ENCODE assay signal across 8 cellular contexts in the genomic region with DNA sequence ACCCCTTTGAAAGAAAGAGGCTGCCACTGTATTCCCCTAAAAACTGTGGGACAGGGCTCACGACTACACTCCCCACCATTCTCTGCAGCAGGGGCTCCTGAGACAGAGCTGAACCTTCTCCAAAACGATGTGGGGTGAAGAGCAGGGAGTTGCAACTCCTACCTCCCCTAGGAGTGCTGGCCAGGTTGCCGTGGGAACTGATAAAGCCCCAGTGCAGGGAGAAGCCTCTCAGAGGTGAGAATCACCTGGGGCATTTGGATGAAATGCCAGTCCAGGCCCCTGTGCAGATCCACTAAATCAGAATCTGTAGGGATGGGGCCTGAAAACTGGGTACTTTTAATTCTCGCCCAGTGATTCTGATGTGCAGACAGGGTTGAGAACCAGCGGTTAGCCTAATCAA. TPM values are rescaled to one million over a fixed set of nuclear protein-coding genes. Genes with fewer than 3 reads are reported as not detected.
A peak's percentile ranks its signal among the peaks of the same experiment; 100 is the strongest.
DNase-seq lines count a peak whose midpoint lies in the region; ATAC-seq and TF ChIP-seq lines count a peak whose summit lies in the region.

No MANE protein-coding gene starts in this region.

- H3K36me3 ChIP-seq in fibroblast of lung (ENCODE audit: control insufficient read depth, insufficient read depth, low read length) (no peaks in the 10 kb centered on the region), parathyroid adenoma (ENCODE audit: control insufficient read depth, insufficient read depth, low read length) (no peaks in the 10 kb centered on the region)

- TF ChIP-seq CTCF in fibroblast of lung (conservative IDR thresholded peaks at IDR 0.05 in 1 of 2, IDR thresholded peaks at IDR 0.05 in 1 of 2; ENCODE audit: low read depth in 1 of 2, low read length in 2 of 2) (no peak), parathyroid adenoma (IDR thresholded peaks at IDR 0.05) (no peak)

- DNase-seq in RPMI8226 (peak; percentile 9), fibroblast of lung (ENCODE audit: low read depth in 2 of 2) (no peak), GOT3 (lab: John Stamatoyannopoulos, UW) (no peak), SIG-M5 (lab: John Stamatoyannopoulos, UW) (no peak), HuH-7.5 (ENCODE audit: low spot score) (no peak)

- peak; percentile 2 for ATAC-seq in GM19438 (IDR thresholded peaks at IDR 0.05; ENCODE audit: low read depth, unreplicated experiment)
- no peak for ATAC-seq in GM21723 (IDR thresholded peaks at IDR 0.05; ENCODE audit: unreplicated experiment)

- no peaks in the 10 kb centered on the region for H3K27me3 ChIP-seq in fibroblast of lung (ENCODE audit: control insufficient read depth, insufficient read depth, low read length)
- H3K27me3 ChIP-seq in parathyroid adenoma (ENCODE audit: control insufficient read depth, insufficient read depth, low read length) = no peaks in the 10 kb centered on the region

- H3K9ac ChIP-seq in fibroblast of lung (ENCODE audit: insufficient read depth, low read length) = peak overlapping the region; percentile 97
- H3K9ac ChIP-seq in parathyroid adenoma = no peak overlapping the region

- H3K4me3 ChIP-seq in fibroblast of lung (replicated peaks in 1 of 4; ENCODE audit: control extremely low read depth in 1 of 4, insufficient read depth in 1 of 4, low read depth in 3 of 4, low read length in 4 of 4) = peak overlapping the region; percentile 68 to 77 (median 70)
- peak overlapping the region; percentile 93 for H3K4me3 ChIP-seq in parathyroid adenoma (ENCODE audit: low read depth, low read length)

- peak overlapping the region; percentile 88 for H3K27ac ChIP-seq in fibroblast of lung (ENCODE audit: insufficient read depth, low read length)
- peak overlapping the region; percentile 97 for H3K27ac ChIP-seq in parathyroid adenoma

- no peaks in the 10 kb centered on the region for H4K20me1 ChIP-seq in fibroblast of lung (ENCODE audit: control insufficient read depth, extremely low read depth, insufficient read depth, low read length)

- H3K4me2 ChIP-seq in fibroblast of lung (ENCODE audit: extremely low read depth, insufficient read depth, low read length) (peak overlapping the region; percentile 96), parathyroid adenoma (ENCODE audit: low read length) (peak overlapping the region; percentile 90)

- H2AFZ ChIP-seq in fibroblast of lung (ENCODE audit: low read length) (peak overlapping the region; percentile 91), parathyroid adenoma (peak overlapping the region; percentile 72)

- H3K4me1 ChIP-seq in fibroblast of lung (ENCODE audit: control insufficient read depth, extremely low read depth, insufficient read depth, low read length) = peaks cover 17% of the 10 kb centered on the region
- peaks cover 20% of the 10 kb centered on the region for H3K4me1 ChIP-seq in parathyroid adenoma

- H3K79me2 ChIP-seq in fibroblast of lung (ENCODE audit: control insufficient read depth, insufficient read depth, low read length) = no peaks in the 10 kb centered on the region
- H3K79me2 ChIP-seq in parathyroid adenoma = no peaks in the 10 kb centered on the region

- H3K9me3 ChIP-seq in fibroblast of lung (ENCODE audit: control insufficient read depth, insufficient read depth, low read depth, low read length) = no peaks in the 10 kb centered on the region
- no peaks in the 10 kb centered on the region for H3K9me3 ChIP-seq in parathyroid adenoma (ENCODE audit: control insufficient read depth, low read length)

RNA-seq across cellular contexts. Expression of gene DHRS12, which starts 0.9 kb away (rescaled TPM):
- total RNA-seq in fibroblast of lung = 4.1 and 6.1 TPM in 2 replicates
- 3.6 and 5.7 TPM in 2 replicates for polyA plus RNA-seq in fibroblast of lung
- 5.9 and 7.1 TPM in 2 replicates for polyA plus RNA-seq in fibroblast of lung (2012)
- not detected in 2 replicates for polyA minus RNA-seq in fibroblast of lung (ENCODE audit: low replicate concordance)

RNA-seq across cellular contexts. Expression of gene TMEM272, which starts 42.0 kb away (rescaled TPM):
- not detected in 2 replicates for total RNA-seq in fibroblast of lung
- polyA plus RNA-seq in fibroblast of lung = not detected in 2 replicates
- not detected in 2 replicates for polyA plus RNA-seq in fibroblast of lung (2012)
- not detected in 2 replicates for polyA minus RNA-seq in fibroblast of lung (ENCODE audit: low replicate concordance)

RNA-seq across cellular contexts. Expression of gene CCDC70, which starts 58.8 kb away (rescaled TPM):
- total RNA-seq in fibroblast of lung = not detected in 2 replicates
- not detected in 2 replicates for polyA plus RNA-seq in fibroblast of lung
- polyA plus RNA-seq in fibroblast of lung (2012) = not detected in 2 replicates
- not detected in 2 replicates for polyA minus RNA-seq in fibroblast of lung (ENCODE audit: low replicate concordance)
